In the genomic region with DNA sequence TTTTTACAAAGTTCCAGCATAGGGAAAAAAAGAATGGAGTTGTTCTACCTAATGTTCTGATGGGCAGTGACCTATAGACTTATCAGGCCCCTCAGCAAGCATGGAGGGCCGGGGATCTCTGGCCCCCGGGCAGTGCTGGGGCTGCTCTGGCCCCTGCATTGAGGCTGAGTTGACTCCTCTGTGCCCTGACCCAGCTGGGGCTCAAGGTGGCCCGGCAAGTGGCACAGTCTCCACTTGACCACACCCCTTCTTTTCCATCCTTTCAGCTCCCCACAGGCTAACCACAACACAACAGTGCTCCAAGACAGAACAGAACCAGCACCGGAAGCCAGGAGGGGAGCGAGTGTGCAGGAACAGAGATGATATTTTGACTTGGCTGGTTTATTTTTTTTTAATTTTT, we compare ENCODE assay signal across 18 cellular contexts. TPM values are rescaled to one million over a fixed set of nuclear protein-coding genes. Genes with fewer than 3 reads are reported as not detected.
DNase-seq lines count a peak whose midpoint lies in the region; ATAC-seq, FAIRE-seq and TF ChIP-seq lines count a peak whose summit lies in the region.
"Had no signal": no experiment of that assay in that cellular context is flagged by ENCODE, and none has a peak within 500 bp of the region (broad histone marks: within the 10 kb centered on the region; RNA-seq: fewer than 3 reads in every experiment).

No MANE protein-coding gene starts in this region.

- no peak for DNase-seq in activated naive CD4-positive, alpha-beta T cell treated with anti-CD3 and anti-CD28 coated beads, Interleukin-2, amount 10 ng/mL, durations not matched to agents 7 days and 5 days
- no peak for DNase-seq in activated naive CD4-positive, alpha-beta T cell treated with Interleukin-2 at 50 U/mL for 16 hours
- DNase-seq in stimulated activated effector memory CD8-positive, alpha-beta T cell treated with anti-CD3 and anti-CD28 coated beads, Interleukin-12 subunit alpha, Interleukin-12 subunit beta, amount 100 ng/mL, for 72 hours (ENCODE audit: low spot score in 2 of 2) = no peak
- no peak for DNase-seq in pancreas
- DNase-seq in thyroid gland = no peak
- DNase-seq in cortex of kidney (lab: John Stamatoyannopoulos, UW) = no peak
- DNase-seq: endodermal cell; NCI-H1105; NCI-H2171 treated with DMSO at 0.1 percent for 48 hours; stimulated activated CD4-positive, alpha-beta T cell treated with anti-CD3 and anti-CD28 coated beads, Interleukin-12 subunit alpha, Interleukin-12 subunit beta, amount 100 ng/mL, for 4 hours; WERI-Rb-1 had no signal

- H3K9me3 ChIP-seq in pancreas (no peaks in the 10 kb centered on the region), thyroid gland (no peaks in the 10 kb centered on the region)
- H3K9me3 ChIP-seq: Peyer's patch had no signal

- H3K9me3 Mint-ChIP-seq in activated naive CD4-positive, alpha-beta T cell treated with anti-CD3 and anti-CD28 coated beads, Interleukin-2, amount 10 ng/mL, durations not matched to agents 7 days and 5 days = no peaks in the 10 kb centered on the region
- no peaks in the 10 kb centered on the region for H3K9me3 Mint-ChIP-seq in activated T-helper 17 cell treated with anti-CD3 and anti-CD28 coated beads, Interleukin-2, amount 50 U/mL, for 72 hours
- no peaks in the 10 kb centered on the region for H3K9me3 Mint-ChIP-seq in stimulated activated effector memory CD8-positive, alpha-beta T cell treated with anti-CD3 and anti-CD28 coated beads, Interleukin-12 subunit alpha, Interleukin-12 subunit beta, amount 100 ng/mL, for 72 hours
- H3K9me3 Mint-ChIP-seq: endodermal cell, neural crest cell had no signal

- peak; percentile 5 for ATAC-seq in HG02759 (IDR thresholded peaks at IDR 0.05; ENCODE audit: unreplicated experiment)
- ATAC-seq in activated T-helper 17 cell treated with anti-CD3 and anti-CD28 coated beads, Interleukin-2, amount 50 U/mL, for 72 hours (replicated peaks) = peak; percentile 30
- ATAC-seq in stimulated activated effector memory CD8-positive, alpha-beta T cell treated with anti-CD3 and anti-CD28 coated beads, Interleukin-12 subunit alpha, Interleukin-12 subunit beta, amount 100 ng/mL, for 72 hours = no peak
- ATAC-seq in pancreas = no peak

- peaks cover 10% of the 10 kb centered on the region for H3K27me3 Mint-ChIP-seq in activated naive CD4-positive, alpha-beta T cell treated with anti-CD3 and anti-CD28 coated beads, Interleukin-2, amount 10 ng/mL, durations not matched to agents 7 days and 5 days
- no peaks in the 10 kb centered on the region for H3K27me3 Mint-ChIP-seq in activated T-helper 17 cell treated with anti-CD3 and anti-CD28 coated beads, Interleukin-2, amount 50 U/mL, for 72 hours

- intact Hi-C loops in pancreas (cut with DNase I) (no loop called here), thyroid gland (cut with DNase I) (no loop called here)

- no peak overlapping the region for H3K4me3 ChIP-seq in pancreas
- H3K4me3 ChIP-seq in thyroid gland (replicated peaks in 1 of 3) = no peak overlapping the region
- H3K4me3 ChIP-seq: Peyer's patch had no signal

- no peak for TF ChIP-seq CTCF in pancreas (IDR thresholded peaks at IDR 0.05)
- TF ChIP-seq CTCF in thyroid gland (IDR thresholded peaks at IDR 0.05) = no peak

- H3K4me1 Mint-ChIP-seq in activated naive CD4-positive, alpha-beta T cell treated with anti-CD3 and anti-CD28 coated beads, Interleukin-2, amount 10 ng/mL, durations not matched to agents 7 days and 5 days = peaks cover 26% of the 10 kb centered on the region
- H3K4me1 Mint-ChIP-seq in activated T-helper 17 cell treated with anti-CD3 and anti-CD28 coated beads, Interleukin-2, amount 50 U/mL, for 72 hours = peaks cover 14% of the 10 kb centered on the region
- H3K4me1 Mint-ChIP-seq in stimulated activated effector memory CD8-positive, alpha-beta T cell treated with anti-CD3 and anti-CD28 coated beads, Interleukin-12 subunit alpha, Interleukin-12 subunit beta, amount 100 ng/mL, for 72 hours = peaks cover 44% of the 10 kb centered on the region

- FAIRE-seq in pancreas (lab: Jason Lieb, UNC) = no peak
- FAIRE-seq: keratinocyte, urothelium cell line had no signal

- peak overlapping the region; percentile 60 for H3K27ac Mint-ChIP-seq in activated naive CD4-positive, alpha-beta T cell treated with anti-CD3 and anti-CD28 coated beads, Interleukin-2, amount 10 ng/mL, durations not matched to agents 7 days and 5 days
- peak overlapping the region; percentile 34 for H3K27ac Mint-ChIP-seq in activated T-helper 17 cell treated with anti-CD3 and anti-CD28 coated beads, Interleukin-2, amount 50 U/mL, for 72 hours
- H3K27ac Mint-ChIP-seq in stimulated activated effector memory CD8-positive, alpha-beta T cell treated with anti-CD3 and anti-CD28 coated beads, Interleukin-12 subunit alpha, Interleukin-12 subunit beta, amount 100 ng/mL, for 72 hours = peak overlapping the region; percentile 70
- H3K27ac Mint-ChIP-seq: endodermal cell had no signal

- TF ChIP-seq POLR2A in thyroid gland (IDR thresholded peaks at IDR 0.05) = no peak

- H3K36me3 ChIP-seq in pancreas (no peaks in the 10 kb centered on the region), thyroid gland (no peaks in the 10 kb centered on the region)
- H3K36me3 ChIP-seq: Peyer's patch, WERI-Rb-1 had no signal

- H3K27me3 ChIP-seq in pancreas (no peaks in the 10 kb centered on the region), thyroid gland (no peaks in the 10 kb centered on the region)
- H3K27me3 ChIP-seq: Peyer's patch had no signal

- H3K36me3 Mint-ChIP-seq in activated naive CD4-positive, alpha-beta T cell treated with anti-CD3 and anti-CD28 coated beads, Interleukin-2, amount 10 ng/mL, durations not matched to agents 7 days and 5 days = no peaks in the 10 kb centered on the region
- H3K36me3 Mint-ChIP-seq in activated T-helper 17 cell treated with anti-CD3 and anti-CD28 coated beads, Interleukin-2, amount 50 U/mL, for 72 hours (ENCODE audit: low read depth) = no peaks in the 10 kb centered on the region
- H3K36me3 Mint-ChIP-seq in stimulated activated effector memory CD8-positive, alpha-beta T cell treated with anti-CD3 and anti-CD28 coated beads, Interleukin-12 subunit alpha, Interleukin-12 subunit beta, amount 100 ng/mL, for 72 hours = no peaks in the 10 kb centered on the region

- H3K27ac ChIP-seq in pancreas (no peak overlapping the region), thyroid gland (no peak overlapping the region)
- H3K27ac ChIP-seq: WERI-Rb-1 had no signal

- H3K4me1 ChIP-seq in pancreas (no peaks in the 10 kb centered on the region), thyroid gland (no peaks in the 10 kb centered on the region)

- CTCF ChIA-PET in activated naive CD4-positive, alpha-beta T cell treated with anti-CD3 and anti-CD28 coated beads, Interleukin-2, amount 10 ng/mL, durations not matched to agents 7 days and 5 days (lab: Charles Lee) = interaction anchor here (1.2 to 1.3 kb wide), 2 partner anchors 10 to 14 kb away, joined by 4 to 7 read pairs; no protein-coding TSS in a partner anchor

- WGBS in pancreas, 2 donors = 79% methylated on average over 5 of the region's 5 CpGs
- 78 to 81% methylated on average over 5 of the region's 5 CpGs for WGBS in thyroid gland, 2 donors

- no peak overlapping the region for H3K4me3 Mint-ChIP-seq in activated naive CD4-positive, alpha-beta T cell treated with anti-CD3 and anti-CD28 coated beads, Interleukin-2, amount 10 ng/mL, durations not matched to agents 7 days and 5 days
- peak overlapping the region; percentile 13 for H3K4me3 Mint-ChIP-seq in activated T-helper 17 cell treated with anti-CD3 and anti-CD28 coated beads, Interleukin-2, amount 50 U/mL, for 72 hours
- H3K4me3 Mint-ChIP-seq in stimulated activated effector memory CD8-positive, alpha-beta T cell treated with anti-CD3 and anti-CD28 coated beads, Interleukin-12 subunit alpha, Interleukin-12 subunit beta, amount 100 ng/mL, for 72 hours = no peak overlapping the region
- H3K4me3 Mint-ChIP-seq: endodermal cell, neural crest cell had no signal

RNA-seq across cellular contexts. Expression of gene TOGARAM2, which starts 19.9 kb away (rescaled TPM):
- 1 to 10 TPM; 3.0 to 4.3 TPM for total RNA-seq in activated T-helper 17 cell treated with anti-CD3 and anti-CD28 coated beads, Interleukin-2, amount 50 U/mL, for 72 hours
- total RNA-seq in pancreas (under 1 TPM; 0.03 to 0.94 (median 0.55) TPM), thyroid gland (under 1 TPM; under 0.01 to 0.78 (median 0.35) TPM)
- 1 to 10 TPM; 3.8 to 9.1 TPM for polyA plus RNA-seq in pancreas
- total RNA-seq: renal cortical epithelial cell had no signal

Comparison
In these comparisons a context has a peak if more than half of its experiments do, and no peak if none do; other contexts are left out.
1. ATAC-seq: peak in HG02759 (single experiment) and activated T-helper 17 cell treated with anti-CD3 and anti-CD28 coated beads, Interleukin-2, amount 50 U/mL, for 72 hours (single experiment); none in stimulated activated effector memory CD8-positive, alpha-beta T cell treated with anti-CD3 and anti-CD28 coated beads, Interleukin-12 subunit alpha, Interleukin-12 subunit beta, amount 100 ng/mL, for 72 hours (single experiment) and pancreas (0 of 4).
2. Peak in every context shown above with its lines, with median percentiles within 50 percentile points of each other: H3K27ac Mint-ChIP-seq.